Comparison of ENCODE assay signal across 15 cellular contexts in genomic region chr4:56937262-56937661, GRCh38. TPM values are rescaled to one million over a fixed set of nuclear protein-coding genes. Genes with fewer than 3 reads are reported as not detected.
A peak's percentile ranks its signal among the peaks of the same experiment; 100 is the strongest.
DNase-seq lines count a peak whose midpoint lies in the region; ATAC-seq and TF ChIP-seq lines count a peak whose summit lies in the region.
"Had no signal": no experiment of that assay in that cellular context is flagged by ENCODE, and none has a peak within 500 bp of the region (broad histone marks: within the 10 kb centered on the region; RNA-seq: fewer than 3 reads in every experiment).

No MANE protein-coding gene starts in this region.

- H3K9me3 ChIP-seq in thoracic aorta, result no peaks in the 10 kb centered on the region
- no peaks in the 10 kb centered on the region for H3K9me3 ChIP-seq in uterus
- H3K9me3 ChIP-seq: BLaER1, thyroid gland had no signal

- no peak overlapping the region for H3K4me3 Mint-ChIP-seq in activated naive CD8-positive, alpha-beta T cell
- no peak overlapping the region for H3K4me3 Mint-ChIP-seq in activated naive CD8-positive, alpha-beta T cell treated with anti-CD3 and anti-CD28 coated beads, Interleukin-2, amount 50 U/mL, for 24 hours
- no peak overlapping the region for H3K4me3 Mint-ChIP-seq in effector memory CD8-positive, alpha-beta T cell
- H3K4me3 Mint-ChIP-seq: activated naive CD8-positive, alpha-beta T cell treated with anti-CD3 and anti-CD28 coated beads for 36 hours had no signal

- intact Hi-C loops in uterus (cut with DNase I; ENCODE audit: low total_unique reads), result no loop called here

- H3K4me3 ChIP-seq in fibroblast of mammary gland (ENCODE audit: control insufficient read depth, low read depth, low read length) (no peak overlapping the region), thoracic aorta (no peak overlapping the region), uterus (no peak overlapping the region)
- H3K4me3 ChIP-seq: BLaER1, thyroid gland had no signal

- H3K36me3 ChIP-seq in thoracic aorta, result peaks cover 14% of the 10 kb centered on the region
- no peaks in the 10 kb centered on the region for H3K36me3 ChIP-seq in uterus

- H3K27me3 ChIP-seq in thoracic aorta (replicated peaks; ENCODE audit: insufficient read depth), result no peaks in the 10 kb centered on the region
- no peaks in the 10 kb centered on the region for H3K27me3 ChIP-seq in uterus
- H3K27me3 ChIP-seq: BLaER1, thyroid gland had no signal

- no peaks in the 10 kb centered on the region for H3K9me3 Mint-ChIP-seq in activated naive CD8-positive, alpha-beta T cell (ENCODE audit: low read depth)
- no peaks in the 10 kb centered on the region for H3K9me3 Mint-ChIP-seq in activated naive CD8-positive, alpha-beta T cell treated with anti-CD3 and anti-CD28 coated beads, Interleukin-2, amount 50 U/mL, for 24 hours
- no peaks in the 10 kb centered on the region for H3K9me3 Mint-ChIP-seq in effector memory CD8-positive, alpha-beta T cell
- H3K9me3 Mint-ChIP-seq: activated naive CD8-positive, alpha-beta T cell treated with anti-CD3 and anti-CD28 coated beads for 36 hours had no signal

- no peak for TF ChIP-seq POLR2A in uterus (IDR thresholded peaks at IDR 0.05)

- peak overlapping the region; percentile 54 for H3K27ac Mint-ChIP-seq in activated naive CD8-positive, alpha-beta T cell
- no peak overlapping the region for H3K27ac Mint-ChIP-seq in activated naive CD8-positive, alpha-beta T cell treated with anti-CD3 and anti-CD28 coated beads, Interleukin-2, amount 50 U/mL, for 24 hours
- H3K27ac Mint-ChIP-seq in effector memory CD8-positive, alpha-beta T cell, result no peak overlapping the region
- H3K27ac Mint-ChIP-seq: activated naive CD8-positive, alpha-beta T cell treated with anti-CD3 and anti-CD28 coated beads for 36 hours had no signal

- no peak for DNase-seq in activated naive CD8-positive, alpha-beta T cell treated with anti-CD3 and anti-CD28 coated beads, Interleukin-2, amount 50 U/mL, for 24 hours
- peak; percentile 9 for DNase-seq in SW480 (ENCODE audit: low spot score)
- peak; percentile 80 for DNase-seq in fibroblast of mammary gland (ENCODE audit: low read depth)
- DNase-seq in thoracic aorta (ENCODE audit: low spot score), result no peak
- DNase-seq in effector memory CD8-positive, alpha-beta T cell, result no peak
- no peak for DNase-seq in left lobe of liver (ENCODE audit: low spot score)
- DNase-seq in uterus, result no peak
- DNase-seq: activated naive CD8-positive, alpha-beta T cell treated with anti-CD3 and anti-CD28 coated beads for 36 hours; left ventricle myocardium superior; NCI-H1694; posterior cingulate gyrus; thyroid gland had no signal

- H3K27me3 Mint-ChIP-seq in activated naive CD8-positive, alpha-beta T cell, result no peaks in the 10 kb centered on the region
- no peaks in the 10 kb centered on the region for H3K27me3 Mint-ChIP-seq in activated naive CD8-positive, alpha-beta T cell treated with anti-CD3 and anti-CD28 coated beads, Interleukin-2, amount 50 U/mL, for 24 hours
- H3K27me3 Mint-ChIP-seq in effector memory CD8-positive, alpha-beta T cell, result no peaks in the 10 kb centered on the region
- H3K27me3 Mint-ChIP-seq: activated naive CD8-positive, alpha-beta T cell treated with anti-CD3 and anti-CD28 coated beads for 36 hours had no signal

- TF ChIP-seq CTCF in fibroblast of mammary gland (conservative IDR thresholded peaks at IDR 0.05; ENCODE audit: control insufficient read depth, insufficient read depth, low read depth, low read length) (no peak), thoracic aorta (IDR thresholded peaks at IDR 0.05) (no peak), uterus (IDR thresholded peaks at IDR 0.05) (no peak)

- H3K27ac ChIP-seq in thoracic aorta, result no peak overlapping the region
- no peak overlapping the region for H3K27ac ChIP-seq in uterus
- H3K27ac ChIP-seq: BLaER1, thyroid gland had no signal

- no peak for ATAC-seq in activated naive CD8-positive, alpha-beta T cell treated with anti-CD3 and anti-CD28 coated beads, Interleukin-2, amount 50 U/mL, for 24 hours
- ATAC-seq in thoracic aorta (ENCODE audit: insufficient number of reproducible peaks, low FRiP score, low read depth), result peak; percentile 36
- ATAC-seq in effector memory CD8-positive, alpha-beta T cell (replicated peaks), result no peak
- ATAC-seq in left lobe of liver, result no peak
- ATAC-seq: activated CD4-positive, CD25-positive, alpha-beta regulatory T cell treated with anti-CD3 and anti-CD28 coated beads, Interleukin-2, amount 50 U/mL, for 24 hours; left ventricle myocardium superior had no signal

- H3K4me1 Mint-ChIP-seq in activated naive CD8-positive, alpha-beta T cell (ENCODE audit: low read depth), result peaks cover 19% of the 10 kb centered on the region
- peaks cover 8% of the 10 kb centered on the region for H3K4me1 Mint-ChIP-seq in activated naive CD8-positive, alpha-beta T cell treated with anti-CD3 and anti-CD28 coated beads, Interleukin-2, amount 50 U/mL, for 24 hours
- peaks cover 0 to 20% of the 10 kb centered on the region in 2 donors for H3K4me1 Mint-ChIP-seq in effector memory CD8-positive, alpha-beta T cell (ENCODE audit: low read depth in 2 of 2)

- H3K36me3 Mint-ChIP-seq in activated naive CD8-positive, alpha-beta T cell, result peaks cover 11% of the 10 kb centered on the region
- H3K36me3 Mint-ChIP-seq in activated naive CD8-positive, alpha-beta T cell treated with anti-CD3 and anti-CD28 coated beads, Interleukin-2, amount 50 U/mL, for 24 hours (ENCODE audit: low read depth), result peaks cover 13% of the 10 kb centered on the region
- H3K36me3 Mint-ChIP-seq in effector memory CD8-positive, alpha-beta T cell (ENCODE audit: insufficient read depth), result peaks cover 35% of the 10 kb centered on the region

- peaks cover 2 to 19% of the 10 kb centered on the region in 2 donors for H3K4me1 ChIP-seq in thoracic aorta (ENCODE audit: control insufficient read depth in 1 of 2, low read depth in 2 of 2)
- no peaks in the 10 kb centered on the region for H3K4me1 ChIP-seq in uterus
- H3K4me1 ChIP-seq: BLaER1, thyroid gland had no signal

RNA-seq across cellular contexts. Expression of gene REST, which starts 29.6 kb away (rescaled TPM):
- total RNA-seq in thoracic aorta (10 to 100 TPM; 32.5 to 38.6 TPM), left lobe of liver (13.4 TPM), uterus (10 to 100 TPM in 3 of 4 donors, 1 to 10 TPM in 1; 9.2 to 82.7 (median 27.4) TPM)

RNA-seq across cellular contexts. Expression of gene NOA1, which starts 40.1 kb away (rescaled TPM):
- total RNA-seq in thoracic aorta (10 to 100 TPM; 17.7 to 18.3 TPM), left lobe of liver (6.4 TPM), uterus (10 to 100 TPM; 14.1 to 21.8 (median 18.4) TPM)

RNA-seq across cellular contexts. Expression of gene POLR2B, which starts 41.4 kb away (rescaled TPM):
- 10 to 100 TPM; 48.3 to 98.5 TPM for total RNA-seq in thoracic aorta
- 24.2 TPM for total RNA-seq in left lobe of liver
- total RNA-seq in uterus, result 100 to 1,000 TPM in 2 of 4 donors, 10 to 100 TPM in 2; 35.9 to 211 (median 117) TPM

Comparison
In these comparisons a context has a peak if more than half of its experiments do, and no peak if none do; other contexts are left out.
1. DNase-seq: peak in SW480 (single experiment) and fibroblast of mammary gland (single experiment); none in activated naive CD8-positive, alpha-beta T cell treated with anti-CD3 and anti-CD28 coated beads, Interleukin-2, amount 50 U/mL, for 24 hours (single experiment), thoracic aorta (single experiment), effector memory CD8-positive, alpha-beta T cell (0 of 3), left lobe of liver (single experiment) and uterus (0 of 2).